In genomic region chr5:62671479-62671878, GRCh38 we compare ENCODE assay signal across 29 cellular contexts.
"Had no signal": no experiment of that assay in that cellular context is flagged by ENCODE, and none has a peak within 500 bp of the region (broad histone marks: within the 10 kb centered on the region; RNA-seq: fewer than 3 reads in every experiment).

No MANE protein-coding gene starts in this region.

- DNase-seq: activated B cell treated with CpG ODN at 0.5 μM for 24 hours; activated CD4-positive, alpha-beta T cell treated with anti-CD3 and anti-CD28 coated beads for 48 hours; activated CD4-positive, alpha-beta T cell treated with anti-CD3 and anti-CD28 coated beads, Interleukin-2, amount 50 U/mL, for 1 hour; activated CD4-positive, alpha-beta T cell treated with anti-CD3 and anti-CD28 coated beads, Interleukin-2, amount 50 U/mL, for 48 hours; activated CD8-positive, alpha-beta memory T cell treated with anti-CD3 and anti-CD28 coated beads for 24 hours; activated CD8-positive, alpha-beta T cell treated with anti-CD3 and anti-CD28 coated beads for 36 hours; activated effector memory CD4-positive, alpha-beta T cell treated with Interleukin-2 at 50 U/mL for 16 hours; activated gamma-delta T cell treated with Interleukin-2 at 50 U/mL for 16 hours; activated naive CD4-positive, alpha-beta T cell treated with anti-CD3 and anti-CD28 coated beads, Interleukin-2, amount 50 U/mL, for 16 hours; activated naive CD4-positive, alpha-beta T cell treated with Interleukin-2 at 50 U/mL for 16 hours; activated T-cell treated with anti-CD3 and anti-CD28 coated beads, Interleukin-2, amount 50 U/mL, for 4 hours; amniotic stem cell; anterior cingulate cortex; body of pancreas; dorsolateral prefrontal cortex; effector memory CD4-positive, alpha-beta T cell; endodermal cell; erythroblast; foreskin melanocyte; heart right ventricle; T-helper 1 cell; T-helper 17 cell; T1000; WERI-Rb-1 had no signal

- H3K4me3 ChIP-seq: body of pancreas, cardiac muscle cell, coronary artery, dorsolateral prefrontal cortex, esophagus muscularis mucosa, gastroesophageal sphincter, heart right ventricle had no signal

- H3K27me3 ChIP-seq: body of pancreas, cardiac muscle cell, dorsolateral prefrontal cortex, esophagus muscularis mucosa, gastroesophageal sphincter, heart right ventricle had no signal

- H3K36me3 ChIP-seq: cardiac muscle cell, esophagus muscularis mucosa, gastroesophageal sphincter, heart right ventricle, WERI-Rb-1 had no signal

- H3K27ac ChIP-seq: body of pancreas, cardiac muscle cell, coronary artery, dorsolateral prefrontal cortex, esophagus muscularis mucosa, gastroesophageal sphincter, heart right ventricle, WERI-Rb-1 had no signal

- FAIRE-seq: astrocyte had no signal
